Comparison of ENCODE assay signal across 17 cellular contexts in the genomic region with DNA sequence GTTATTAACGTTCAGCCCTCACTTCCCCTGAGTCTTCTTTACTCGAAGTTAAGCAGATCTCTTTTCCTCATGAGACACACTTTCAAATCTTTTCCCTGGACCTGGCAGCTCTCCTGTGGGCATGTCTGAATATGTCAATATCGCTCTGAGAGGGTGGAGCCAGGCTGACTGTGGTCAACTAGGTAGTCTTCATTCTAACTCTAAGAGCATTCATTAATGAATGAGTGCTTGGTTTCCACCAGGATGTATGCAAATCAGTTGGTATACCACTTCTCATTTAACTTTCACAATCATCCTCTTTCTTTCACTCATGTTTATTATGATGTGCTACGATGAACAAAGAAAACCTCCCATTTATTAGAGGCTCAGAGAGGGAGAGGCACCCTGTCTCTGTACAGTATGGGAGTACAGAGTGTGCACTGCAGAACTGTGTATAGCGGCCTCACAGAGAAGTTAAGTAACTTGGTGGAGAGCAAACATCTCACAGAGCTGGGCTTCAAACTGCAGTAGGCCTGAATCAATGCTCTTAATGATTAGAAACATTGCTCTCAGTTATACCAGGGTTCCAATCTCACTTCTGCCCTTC. TPM values are rescaled to one million over a fixed set of nuclear protein-coding genes. Genes with fewer than 3 reads are reported as not detected.
DNase-seq lines count a peak whose midpoint lies in the region; ATAC-seq and TF ChIP-seq lines count a peak whose summit lies in the region.
"Had no signal": no experiment of that assay in that cellular context is flagged by ENCODE, and none has a peak within 500 bp of the region (broad histone marks: within the 10 kb centered on the region; RNA-seq: fewer than 3 reads in every experiment).

No MANE protein-coding gene starts in this region.

- H3K4me3 ChIP-seq in WERI-Rb-1 (ENCODE audit: low read depth, low read length) = no peak overlapping the region
- H3K4me3 ChIP-seq: dorsolateral prefrontal cortex, skin epidermis, stomach had no signal

- no peaks in the 10 kb centered on the region for H3K9me3 ChIP-seq in WERI-Rb-1 (ENCODE audit: severe bottlenecking)
- H3K9me3 ChIP-seq: stomach had no signal

- H3K27ac ChIP-seq in WERI-Rb-1 = no peak overlapping the region
- H3K27ac ChIP-seq: C4-2B, dorsolateral prefrontal cortex, skin epidermis, stomach, VCaP had no signal

- no peaks in the 10 kb centered on the region for H3K27me3 ChIP-seq in WERI-Rb-1 (ENCODE audit: insufficient read depth, low read depth, severe bottlenecking)
- H3K27me3 ChIP-seq: dorsolateral prefrontal cortex had no signal

- ATAC-seq in GM18498 (IDR thresholded peaks at IDR 0.05; ENCODE audit: unreplicated experiment) (peak; percentile 70), HG03457 (IDR thresholded peaks at IDR 0.05; ENCODE audit: unreplicated experiment) (peak; percentile 76), esophagus mucosa (peak; percentile 63)

- DNase-seq in GM20000 (ENCODE audit: low spot score) = peak; percentile 22
- DNase-seq in DMS53 (lab: John Stamatoyannopoulos, UW) = no peak
- no peak for DNase-seq in GDM1 (lab: John Stamatoyannopoulos, UW)
- no peak for DNase-seq in kidney glomerular epithelial cell (lab: John Stamatoyannopoulos, UW)
- DNase-seq in WERI-Rb-1 = no peak
- DNase-seq: dorsolateral prefrontal cortex, NCI-H2171, nucleus accumbens, stomach had no signal

- H3K36me3 ChIP-seq in WERI-Rb-1 = no peaks in the 10 kb centered on the region
- H3K36me3 ChIP-seq: stomach had no signal

- TF ChIP-seq CTCF in GM20000 (IDR thresholded peaks at IDR 0.05; ENCODE audit: extremely low read depth, missing control alignments) (no peak), WERI-Rb-1 (IDR thresholded peaks at IDR 0.05; ENCODE audit: low read depth, low read length) (no peak)

RNA-seq across cellular contexts. Expression of a gene that starts 39.9 kb away (rescaled TPM):
- 0.04 TPM for total RNA-seq in esophagus mucosa
- total RNA-seq: Daoy had no signal

RNA-seq across cellular contexts. Expression of a gene that starts 51.3 kb away (rescaled TPM):
- total RNA-seq in esophagus mucosa = 0.76 TPM
- total RNA-seq: Daoy, HT1080 had no signal
